8 cellular contexts compared by ENCODE assay signal in genomic region chr11:830295-831131, GRCh38. TPM values are rescaled to one million over a fixed set of nuclear protein-coding genes. Genes with fewer than 3 reads are reported as not detected.
DNase-seq lines count a peak whose midpoint lies in the region; ATAC-seq and TF ChIP-seq lines count a peak whose summit lies in the region.

No MANE protein-coding gene starts in this region.

- H3K4me1 Mint-ChIP-seq in activated naive CD8-positive, alpha-beta T cell (ENCODE audit: low read depth) = peaks cover 27% of the 10 kb centered on the region

- H3K4me3 Mint-ChIP-seq in activated naive CD8-positive, alpha-beta T cell = peak overlapping the region; percentile 59

- WGBS in prostate gland = 7% methylated on average over 74 of the region's 78 CpGs

- peaks cover 46% of the 10 kb centered on the region for H3K4me1 ChIP-seq in prostate gland (replicated peaks)

- H3K27me3 ChIP-seq in prostate gland (replicated peaks; ENCODE audit: insufficient read depth) = no peaks in the 10 kb centered on the region

- H3K27ac Mint-ChIP-seq in activated naive CD8-positive, alpha-beta T cell = no peak overlapping the region

- H3K36me3 ChIP-seq in prostate gland = no peaks in the 10 kb centered on the region

- H3K27ac ChIP-seq in prostate gland = no peak overlapping the region

- in situ Hi-C loops in Caki2 (cut with HindIII; ENCODE audit: low pct_unique_long_range_greater_than_20kb, low sequenced_read_pairs) (no loop called here), KBM-7 (cut with MboI; ENCODE audit: low pct_unique_long_range_greater_than_20kb, low sequenced_read_pairs) (no loop called here)

- H3K27me3 Mint-ChIP-seq in activated naive CD8-positive, alpha-beta T cell = peaks cover 2% of the 10 kb centered on the region

- intact Hi-C loops in cardiac septum (cut with DNase I) = no loop called here
- intact Hi-C loops in prostate gland (cut with DNase I) = no loop called here

- TF ChIP-seq CTCF in prostate gland (IDR thresholded peaks at IDR 0.05) = no peak

- no peaks in the 10 kb centered on the region for H3K9me3 Mint-ChIP-seq in activated naive CD8-positive, alpha-beta T cell (ENCODE audit: low read depth)

- ATAC-seq in HG02642 (IDR thresholded peaks at IDR 0.05; ENCODE audit: poor library complexity, unreplicated experiment) = peak; percentile 29
- ATAC-seq in HG03097 (IDR thresholded peaks at IDR 0.05; ENCODE audit: low FRiP score, unreplicated experiment) = no peak

- no peaks in the 10 kb centered on the region for H3K9me3 ChIP-seq in prostate gland

- peak; percentile 75 for DNase-seq in Caki2 (ENCODE audit: low read depth)
- peak; percentile 63 for DNase-seq in OCI-M1 (lab: John Stamatoyannopoulos, UW)
- peak; percentile 84 for DNase-seq in cardiac septum (ENCODE audit: low spot score)
- peak; percentile 71 for DNase-seq in prostate gland (ENCODE audit: low spot score)
- DNase-seq in KBM-7 = no peak

- peak; percentile 5 for TF ChIP-seq POLR2A in prostate gland (IDR thresholded peaks at IDR 0.05)

- peak overlapping the region; percentile 21 to 22 for H3K4me3 ChIP-seq in prostate gland

- no peaks in the 10 kb centered on the region for H3K36me3 Mint-ChIP-seq in activated naive CD8-positive, alpha-beta T cell

RNA-seq across cellular contexts. Expression of gene CD151, which starts 2.2 kb away (rescaled TPM):
- 873 and 905 TPM in 2 replicates for total RNA-seq in Caki2 (2014; rRNA removed; shearing (Covaris generic); ENCODE audit: low replicate concordance)
- 625 TPM for total RNA-seq in cardiac septum
- total RNA-seq in prostate gland = 100 to 1,000 TPM; 313 to 362 TPM

RNA-seq across cellular contexts. Expression of gene CRACR2B, which starts 2.8 kb away (rescaled TPM):
- total RNA-seq in Caki2 (2014; rRNA removed; shearing (Covaris generic); ENCODE audit: low replicate concordance) = 15.0 and 29.5 TPM in 2 replicates
- 12.2 TPM for total RNA-seq in cardiac septum
- total RNA-seq in prostate gland = 10 to 100 TPM; 23.2 to 83.0 TPM

RNA-seq across cellular contexts. Expression of gene PNPLA2, which starts 11.8 kb away (rescaled TPM):
- 11.6 and 15.3 TPM in 2 replicates for total RNA-seq in Caki2 (2014; rRNA removed; shearing (Covaris generic); ENCODE audit: low replicate concordance)
- total RNA-seq in cardiac septum (209 TPM), prostate gland (100 to 1,000 TPM in 1 of 2 donors, 10 to 100 TPM in 1; 61.8 to 115 TPM)

RNA-seq across cellular contexts. Expression of gene POLR2L, which starts 11.8 kb away (rescaled TPM):
- 90.2 and 103 TPM in 2 replicates for total RNA-seq in Caki2 (2014; rRNA removed; shearing (Covaris generic); ENCODE audit: low replicate concordance)
- total RNA-seq in cardiac septum = 202 TPM
- 10 to 100 TPM; 64.5 to 91.1 TPM for total RNA-seq in prostate gland

RNA-seq across cellular contexts. Expression of gene TSPAN4, which starts 12.1 kb away (rescaled TPM):
- 250 and 324 TPM in 2 replicates for total RNA-seq in Caki2 (2014; rRNA removed; shearing (Covaris generic); ENCODE audit: low replicate concordance)
- total RNA-seq in cardiac septum = 27.9 TPM
- total RNA-seq in prostate gland = 10 to 100 TPM; 48.8 to 94.9 TPM
